ENCODE assay signal across 14 cellular contexts in the genomic region with DNA sequence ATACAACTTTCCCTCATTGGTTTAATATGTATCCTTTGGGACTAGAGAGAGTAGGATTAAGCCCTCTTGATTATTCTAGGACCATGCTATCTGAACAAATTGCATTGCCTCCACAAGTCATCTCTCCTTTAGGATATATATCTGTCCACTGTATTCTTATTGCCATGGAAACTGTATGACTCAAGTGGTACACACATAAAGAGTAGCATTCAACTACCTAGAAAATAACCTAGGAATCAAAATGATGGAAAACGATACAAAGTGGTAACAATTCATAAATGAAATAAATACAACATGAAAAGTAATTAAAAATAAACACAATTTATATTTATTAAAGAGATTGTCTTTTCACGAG.
"Had no signal": no experiment of that assay in that cellular context is flagged by ENCODE, and none has a peak within 500 bp of the region (broad histone marks: within the 10 kb centered on the region; RNA-seq: fewer than 3 reads in every experiment).

No MANE protein-coding gene starts in this region.

- H3K4me2 ChIP-seq: hepatocyte had no signal

- H3K27me3 ChIP-seq: hepatocyte, tibial artery had no signal

- H3K79me2 ChIP-seq: hepatocyte had no signal

- H3K4me1 ChIP-seq: tibial artery had no signal

- H2AFZ ChIP-seq: hepatocyte had no signal

- DNase-seq: activated CD4-positive, alpha-beta T cell treated with anti-CD3 and anti-CD28 coated beads, Interleukin-2, amount 10 ng/mL, durations not matched to agents 7 days and 5 days; activated CD8-positive, alpha-beta memory T cell treated with anti-CD3 and anti-CD28 coated beads, Interleukin-2, amount 50 U/mL, for 48 hours; activated gamma-delta T cell treated with Interleukin-2 at 50 U/mL for 16 hours; activated T-cell treated with anti-CD3 and anti-CD28 coated beads, Interleukin-2, amount 50 U/mL, for 72 hours; amniotic stem cell; effector memory CD8-positive, alpha-beta T cell; islet precursor cell; nucleus accumbens; stimulated activated CD4-positive, alpha-beta T cell treated with anti-CD3 and anti-CD28 coated beads, Interleukin-15, amount 100 ng/mL, for 24 hours; stimulated activated CD4-positive, alpha-beta T cell treated with anti-CD3 and anti-CD28 coated beads, Interleukin-4, amount 100 ng/mL, for 1 hour; stimulated activated naive B cell treated with anti-CD40 and anti-IgM and Interleukin-4, amounts not matched to agents 10 μg/mL and 1 μg/mL and 100 μg/mL, for 72 hours; tibial artery had no signal

- H3K36me3 ChIP-seq: tibial artery had no signal

- H3K27ac ChIP-seq: epithelial cell of prostate, hepatocyte, tibial artery had no signal

- H3K4me3 ChIP-seq: hepatocyte, tibial artery had no signal

- H3K9me3 ChIP-seq: tibial artery had no signal
